Comparison of ENCODE assay signal across 11 cellular contexts in genomic region chr1:25556791-25557476, GRCh38. TPM values are rescaled to one million over a fixed set of nuclear protein-coding genes. Genes with fewer than 3 reads are reported as not detected.
A peak's percentile ranks its signal among the peaks of the same experiment; 100 is the strongest.
DNase-seq lines count a peak whose midpoint lies in the region; ATAC-seq and TF ChIP-seq lines count a peak whose summit lies in the region.
"Had no signal": no experiment of that assay in that cellular context is flagged by ENCODE, and none has a peak within 500 bp of the region (broad histone marks: within the 10 kb centered on the region; RNA-seq: fewer than 3 reads in every experiment).

No MANE protein-coding gene starts in this region.

- ATAC-seq in activated CD8-positive, alpha-beta memory T cell treated with anti-CD3 and anti-CD28 coated beads, Interleukin-2, amount 10 ng/mL, durations not matched to agents 7 days and 5 days = peak; percentile 55
- ATAC-seq in central memory CD8-positive, alpha-beta T cell (replicated peaks; ENCODE audit: extremely low read depth, poor library complexity, severe bottlenecking) = no peak
- no peak for ATAC-seq in GM21825 (IDR thresholded peaks at IDR 0.05; ENCODE audit: unreplicated experiment)

- no peak for TF ChIP-seq CTCF in tibial artery (IDR thresholded peaks at IDR 0.05)

- no peaks in the 10 kb centered on the region for H3K9me3 Mint-ChIP-seq in activated CD8-positive, alpha-beta memory T cell treated with anti-CD3 and anti-CD28 coated beads, Interleukin-2, amount 10 ng/mL, durations not matched to agents 7 days and 5 days (ENCODE audit: low read depth)
- H3K9me3 Mint-ChIP-seq in central memory CD8-positive, alpha-beta T cell = no peaks in the 10 kb centered on the region

- H3K4me3 Mint-ChIP-seq in activated CD8-positive, alpha-beta memory T cell treated with anti-CD3 and anti-CD28 coated beads, Interleukin-2, amount 10 ng/mL, durations not matched to agents 7 days and 5 days = no peak overlapping the region
- peak overlapping the region; percentile 59 for H3K4me3 Mint-ChIP-seq in central memory CD8-positive, alpha-beta T cell

- H3K9me3 ChIP-seq in skeletal muscle satellite cell (replicated peaks; ENCODE audit: low read length) (no peaks in the 10 kb centered on the region), tibial artery (no peaks in the 10 kb centered on the region)
- H3K9me3 ChIP-seq: BE2C, SJSA1 had no signal

- no peak overlapping the region for H3K27ac ChIP-seq in tibial artery
- H3K27ac ChIP-seq: SJSA1 had no signal

- H3K4me3 ChIP-seq in skeletal muscle satellite cell (ENCODE audit: low read length) (no peak overlapping the region), tibial artery (no peak overlapping the region)
- H3K4me3 ChIP-seq: SJSA1 had no signal

- peak overlapping the region; percentile 43 for H3K4me2 ChIP-seq in skeletal muscle satellite cell (ENCODE audit: low read length)

- peaks cover 38% of the 10 kb centered on the region for H3K4me1 Mint-ChIP-seq in activated CD8-positive, alpha-beta memory T cell treated with anti-CD3 and anti-CD28 coated beads, Interleukin-2, amount 10 ng/mL, durations not matched to agents 7 days and 5 days
- peaks cover 80% of the 10 kb centered on the region for H3K4me1 Mint-ChIP-seq in central memory CD8-positive, alpha-beta T cell

- H3K4me1 ChIP-seq in skeletal muscle satellite cell (ENCODE audit: control insufficient read depth, insufficient read depth, low read length) = peaks cover 9% of the 10 kb centered on the region
- peaks cover 0 to 48% (median 16%) of the 10 kb centered on the region in 4 donors for H3K4me1 ChIP-seq in tibial artery
- H3K4me1 ChIP-seq: BE2C, SJSA1 had no signal

- H3K36me3 ChIP-seq in skeletal muscle satellite cell (ENCODE audit: insufficient read depth, low read length) = peaks cover 10% of the 10 kb centered on the region
- H3K36me3 ChIP-seq in tibial artery = peaks cover 0 to 58% (median 29%) of the 10 kb centered on the region in 3 donors
- H3K36me3 ChIP-seq: BE2C had no signal

- no peak overlapping the region for H3K27ac Mint-ChIP-seq in activated CD8-positive, alpha-beta memory T cell treated with anti-CD3 and anti-CD28 coated beads, Interleukin-2, amount 10 ng/mL, durations not matched to agents 7 days and 5 days
- H3K27ac Mint-ChIP-seq in central memory CD8-positive, alpha-beta T cell (ENCODE audit: low read depth) = peak overlapping the region; percentile 68

- CTCF ChIA-PET in activated CD8-positive, alpha-beta memory T cell treated with anti-CD3 and anti-CD28 coated beads, Interleukin-2, amount 10 ng/mL, durations not matched to agents 7 days and 5 days (lab: Charles Lee) = interaction anchor here (0.8 to 0.9 kb wide), 3 partner anchors 8 to 9 kb away, joined by 3 read pairs; no protein-coding TSS in a partner anchor

- H3K27me3 ChIP-seq in skeletal muscle satellite cell (ENCODE audit: control insufficient read depth, insufficient read depth, low read length) (no peaks in the 10 kb centered on the region), tibial artery (no peaks in the 10 kb centered on the region)
- H3K27me3 ChIP-seq: BE2C, SJSA1 had no signal

- H3K27me3 Mint-ChIP-seq in activated CD8-positive, alpha-beta memory T cell treated with anti-CD3 and anti-CD28 coated beads, Interleukin-2, amount 10 ng/mL, durations not matched to agents 7 days and 5 days = peaks cover 2% of the 10 kb centered on the region
- H3K27me3 Mint-ChIP-seq in central memory CD8-positive, alpha-beta T cell = no peaks in the 10 kb centered on the region

- H3K36me3 Mint-ChIP-seq in activated CD8-positive, alpha-beta memory T cell treated with anti-CD3 and anti-CD28 coated beads, Interleukin-2, amount 10 ng/mL, durations not matched to agents 7 days and 5 days = no peaks in the 10 kb centered on the region
- H3K36me3 Mint-ChIP-seq in central memory CD8-positive, alpha-beta T cell (ENCODE audit: insufficient read depth) = peaks cover 15% of the 10 kb centered on the region

- intact Hi-C loops in tibial artery (cut with DNase I; ENCODE audit: low total_unique reads) = no loop called here

- peak; percentile 56 for DNase-seq in activated CD8-positive, alpha-beta memory T cell treated with anti-CD3 and anti-CD28 coated beads, Interleukin-2, amount 10 ng/mL, durations not matched to agents 7 days and 5 days
- DNase-seq in activated CD8-positive, alpha-beta memory T cell treated with anti-CD3 and anti-CD28 coated beads for 24 hours = no peak
- DNase-seq in NOMO-1 treated with dmso at 0.1 percent for 144 hours (lab: John Stamatoyannopoulos, UW; ENCODE audit: unreplicated experiment) (peak; percentile 81), tibial artery (no peak)
- peak in 1 of 2 donors; percentile 24 for DNase-seq in central memory CD8-positive, alpha-beta T cell (ENCODE audit: low spot score in 2 of 2)
- no peak for DNase-seq in NK-92 treated with Interleukin-12 subunit alpha and Interleukin-12 subunit beta, amount 100 ng/mL, for 24 hours (lab: John Stamatoyannopoulos, UW)
- DNase-seq: BE2C; effector CD4-positive, alpha-beta T cell had no signal

- H3K9ac ChIP-seq in skeletal muscle satellite cell (ENCODE audit: low read depth, low read length) = no peak overlapping the region

RNA-seq across cellular contexts. Expression of gene LDLRAP1, which starts 13.5 kb away (rescaled TPM):
- total RNA-seq in activated CD8-positive, alpha-beta memory T cell treated with anti-CD3 and anti-CD28 coated beads, Interleukin-2, amount 10 ng/mL, durations not matched to agents 7 days and 5 days = 10 to 100 TPM in 1 of 2 experiments, 1 to 10 TPM in 1; 4.9 to 11.0 TPM
- 10.9 and 11.8 TPM in 2 replicates for total RNA-seq in skeletal muscle satellite cell (2012; rRNA removed)

RNA-seq across cellular contexts. Expression of gene MAN1C1, which starts 59.7 kb away (rescaled TPM):
- total RNA-seq in activated CD8-positive, alpha-beta memory T cell treated with anti-CD3 and anti-CD28 coated beads, Interleukin-2, amount 10 ng/mL, durations not matched to agents 7 days and 5 days = 10 to 100 TPM; 15.5 to 20.0 TPM
- total RNA-seq in skeletal muscle satellite cell (2012; rRNA removed) = 3.0 and 3.5 TPM in 2 replicates
- total RNA-seq: SJSA1 had no signal

Comparison
In these comparisons a context has a peak if more than half of its experiments do, and no peak if none do; other contexts are left out.
1. DNase-seq: peak in activated CD8-positive, alpha-beta memory T cell treated with anti-CD3 and anti-CD28 coated beads, Interleukin-2, amount 10 ng/mL, durations not matched to agents 7 days and 5 days (single experiment) and NOMO-1 treated with dmso at 0.1 percent for 144 hours (single experiment); none in activated CD8-positive, alpha-beta memory T cell treated with anti-CD3 and anti-CD28 coated beads for 24 hours (single experiment), tibial artery (0 of 2) and NK-92 treated with Interleukin-12 subunit alpha and Interleukin-12 subunit beta, amount 100 ng/mL, for 24 hours (single experiment).